In the genomic region with DNA sequence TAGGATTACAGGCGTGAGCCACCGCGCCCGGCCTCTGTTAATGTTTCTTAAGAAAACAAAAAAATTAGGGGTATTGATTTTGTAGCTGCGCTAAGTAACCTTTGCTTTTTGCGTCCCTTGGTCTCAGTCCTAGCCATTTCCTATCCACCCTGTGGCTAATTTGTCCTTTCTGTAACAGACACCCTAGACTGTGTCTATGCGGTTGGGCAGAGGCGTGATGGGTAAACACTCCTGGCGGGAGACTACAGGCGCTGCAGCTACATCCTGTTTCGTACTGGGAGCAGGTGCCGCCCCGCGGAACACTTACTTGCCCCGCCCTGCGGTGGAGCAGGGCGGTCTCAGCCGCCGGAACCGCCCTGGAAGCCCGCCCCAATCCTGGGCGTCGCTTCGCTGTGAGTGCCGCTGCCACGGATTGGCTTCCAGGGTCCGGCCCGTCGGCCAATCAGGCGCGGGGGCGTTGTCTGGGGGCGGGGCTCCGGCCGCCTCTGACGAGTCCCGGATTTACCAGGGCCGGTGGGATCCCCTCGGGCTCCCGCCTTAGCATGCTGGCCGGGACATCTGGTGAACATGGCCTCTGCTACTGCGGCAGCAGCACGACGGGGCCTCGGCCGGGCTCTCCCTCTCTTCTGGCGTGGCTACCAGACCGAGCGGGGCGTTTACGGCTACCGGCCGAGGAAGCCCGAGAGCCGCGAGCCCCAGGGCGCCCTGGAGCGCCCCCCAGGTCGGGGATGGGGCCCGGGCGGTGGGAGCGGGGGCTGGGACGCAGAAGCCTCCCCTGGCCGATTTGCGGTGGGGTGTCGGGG, we compare ENCODE assay signal across 1 cellular context.
TF ChIP-seq lines count a peak whose summit lies in the region.

A gene with protein sequence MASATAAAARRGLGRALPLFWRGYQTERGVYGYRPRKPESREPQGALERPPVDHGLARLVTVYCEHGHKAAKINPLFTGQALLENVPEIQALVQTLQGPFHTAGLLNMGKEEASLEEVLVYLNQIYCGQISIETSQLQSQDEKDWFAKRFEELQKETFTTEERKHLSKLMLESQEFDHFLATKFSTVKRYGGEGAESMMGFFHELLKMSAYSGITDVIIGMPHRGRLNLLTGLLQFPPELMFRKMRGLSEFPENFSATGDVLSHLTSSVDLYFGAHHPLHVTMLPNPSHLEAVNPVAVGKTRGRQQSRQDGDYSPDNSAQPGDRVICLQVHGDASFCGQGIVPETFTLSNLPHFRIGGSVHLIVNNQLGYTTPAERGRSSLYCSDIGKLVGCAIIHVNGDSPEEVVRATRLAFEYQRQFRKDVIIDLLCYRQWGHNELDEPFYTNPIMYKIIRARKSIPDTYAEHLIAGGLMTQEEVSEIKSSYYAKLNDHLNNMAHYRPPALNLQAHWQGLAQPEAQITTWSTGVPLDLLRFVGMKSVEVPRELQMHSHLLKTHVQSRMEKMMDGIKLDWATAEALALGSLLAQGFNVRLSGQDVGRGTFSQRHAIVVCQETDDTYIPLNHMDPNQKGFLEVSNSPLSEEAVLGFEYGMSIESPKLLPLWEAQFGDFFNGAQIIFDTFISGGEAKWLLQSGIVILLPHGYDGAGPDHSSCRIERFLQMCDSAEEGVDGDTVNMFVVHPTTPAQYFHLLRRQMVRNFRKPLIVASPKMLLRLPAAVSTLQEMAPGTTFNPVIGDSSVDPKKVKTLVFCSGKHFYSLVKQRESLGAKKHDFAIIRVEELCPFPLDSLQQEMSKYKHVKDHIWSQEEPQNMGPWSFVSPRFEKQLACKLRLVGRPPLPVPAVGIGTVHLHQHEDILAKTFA (plus strand): TSS at position 488 of the 803 bp plus-strand sequence. CDS start 80 bp downstream, at position 568.

TF ChIP-seq in HepG2, 621 proteins besides CTCF, POLR2A, EP300 and RAD21 (continued from another document and continues in another):
- TF ChIP-seq, protein P1, sequence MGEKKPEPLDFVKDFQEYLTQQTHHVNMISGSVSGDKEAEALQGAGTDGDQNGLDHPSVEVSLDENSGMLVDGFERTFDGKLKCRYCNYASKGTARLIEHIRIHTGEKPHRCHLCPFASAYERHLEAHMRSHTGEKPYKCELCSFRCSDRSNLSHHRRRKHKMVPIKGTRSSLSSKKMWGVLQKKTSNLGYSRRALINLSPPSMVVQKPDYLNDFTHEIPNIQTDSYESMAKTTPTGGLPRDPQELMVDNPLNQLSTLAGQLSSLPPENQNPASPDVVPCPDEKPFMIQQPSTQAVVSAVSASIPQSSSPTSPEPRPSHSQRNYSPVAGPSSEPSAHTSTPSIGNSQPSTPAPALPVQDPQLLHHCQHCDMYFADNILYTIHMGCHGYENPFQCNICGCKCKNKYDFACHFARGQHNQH (CRISPR knock-in tag; IDR thresholded peaks at IDR 0.05), result peak; percentile 52; the same call in 1 of the 2 replicates
- TF ChIP-seq ZNF253 (CRISPR knock-in tag; IDR thresholded peaks at IDR 0.05; ENCODE audit: borderline replicate concordance), result no peak
- no peak for TF ChIP-seq CAMTA2 (CRISPR knock-in tag; IDR thresholded peaks at IDR 0.05; ENCODE audit: borderline replicate concordance)
- peak; percentile 52; the same call in 1 of the 2 replicates for TF ChIP-seq MAZ (IDR thresholded peaks at IDR 0.05; ENCODE audit: borderline replicate concordance, low read depth, low read length)
- TF ChIP-seq MAZ (CRISPR knock-in tag; IDR thresholded peaks at IDR 0.05; ENCODE audit: low read depth), result 0 out of 2 replicates have a peak, but pooled peaks have one; percentile 59
- TF ChIP-seq KLF15 (CRISPR knock-in tag; IDR thresholded peaks at IDR 0.05; ENCODE audit: borderline replicate concordance), result peak; percentile 99; the same call in 1 of the 2 replicates
- no peak for TF ChIP-seq ETV6 (CRISPR knock-in tag; conservative IDR thresholded peaks at IDR 0.05)
- TF ChIP-seq, protein P2, sequence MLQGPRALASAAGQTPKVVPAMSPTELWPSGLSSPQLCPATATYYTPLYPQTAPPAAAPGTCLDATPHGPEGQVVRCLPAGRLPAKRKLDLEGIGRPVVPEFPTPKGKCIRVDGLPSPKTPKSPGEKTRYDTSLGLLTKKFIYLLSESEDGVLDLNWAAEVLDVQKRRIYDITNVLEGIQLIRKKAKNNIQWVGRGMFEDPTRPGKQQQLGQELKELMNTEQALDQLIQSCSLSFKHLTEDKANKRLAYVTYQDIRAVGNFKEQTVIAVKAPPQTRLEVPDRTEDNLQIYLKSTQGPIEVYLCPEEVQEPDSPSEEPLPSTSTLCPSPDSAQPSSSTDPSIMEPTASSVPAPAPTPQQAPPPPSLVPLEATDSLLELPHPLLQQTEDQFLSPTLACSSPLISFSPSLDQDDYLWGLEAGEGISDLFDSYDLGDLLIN (CRISPR knock-in tag; IDR thresholded peaks at IDR 0.05; ENCODE audit: borderline replicate concordance), result no peak
- TF ChIP-seq FOXP1 (IDR thresholded peaks at IDR 0.05), result peak; percentile 80
- peak; percentile 84 for TF ChIP-seq FOXP1 (CRISPR knock-in tag; IDR thresholded peaks at IDR 0.05)
- no peak for TF ChIP-seq SRSF4 (IDR thresholded peaks at IDR 0.05; ENCODE audit: low read depth, low read length, poor library complexity, severe bottlenecking)
- peak; percentile 67; the same call in 1 of the 2 replicates for TF ChIP-seq ZNF143 (CRISPR knock-in tag; IDR thresholded peaks at IDR 0.05)
- peak; percentile 24; the same call in 1 of the 2 replicates for TF ChIP-seq ZNF605 (CRISPR knock-in tag; IDR thresholded peaks at IDR 0.05)
- TF ChIP-seq, protein P3, sequence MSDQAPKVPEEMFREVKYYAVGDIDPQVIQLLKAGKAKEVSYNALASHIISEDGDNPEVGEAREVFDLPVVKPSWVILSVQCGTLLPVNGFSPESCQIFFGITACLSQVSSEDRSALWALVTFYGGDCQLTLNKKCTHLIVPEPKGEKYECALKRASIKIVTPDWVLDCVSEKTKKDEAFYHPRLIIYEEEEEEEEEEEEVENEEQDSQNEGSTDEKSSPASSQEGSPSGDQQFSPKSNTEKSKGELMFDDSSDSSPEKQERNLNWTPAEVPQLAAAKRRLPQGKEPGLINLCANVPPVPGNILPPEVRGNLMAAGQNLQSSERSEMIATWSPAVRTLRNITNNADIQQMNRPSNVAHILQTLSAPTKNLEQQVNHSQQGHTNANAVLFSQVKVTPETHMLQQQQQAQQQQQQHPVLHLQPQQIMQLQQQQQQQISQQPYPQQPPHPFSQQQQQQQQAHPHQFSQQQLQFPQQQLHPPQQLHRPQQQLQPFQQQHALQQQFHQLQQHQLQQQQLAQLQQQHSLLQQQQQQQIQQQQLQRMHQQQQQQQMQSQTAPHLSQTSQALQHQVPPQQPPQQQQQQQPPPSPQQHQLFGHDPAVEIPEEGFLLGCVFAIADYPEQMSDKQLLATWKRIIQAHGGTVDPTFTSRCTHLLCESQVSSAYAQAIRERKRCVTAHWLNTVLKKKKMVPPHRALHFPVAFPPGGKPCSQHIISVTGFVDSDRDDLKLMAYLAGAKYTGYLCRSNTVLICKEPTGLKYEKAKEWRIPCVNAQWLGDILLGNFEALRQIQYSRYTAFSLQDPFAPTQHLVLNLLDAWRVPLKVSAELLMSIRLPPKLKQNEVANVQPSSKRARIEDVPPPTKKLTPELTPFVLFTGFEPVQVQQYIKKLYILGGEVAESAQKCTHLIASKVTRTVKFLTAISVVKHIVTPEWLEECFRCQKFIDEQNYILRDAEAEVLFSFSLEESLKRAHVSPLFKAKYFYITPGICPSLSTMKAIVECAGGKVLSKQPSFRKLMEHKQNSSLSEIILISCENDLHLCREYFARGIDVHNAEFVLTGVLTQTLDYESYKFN (CRISPR knock-in tag; conservative IDR thresholded peaks at IDR 0.05), result peak; percentile 64
- TF ChIP-seq, protein P4, sequence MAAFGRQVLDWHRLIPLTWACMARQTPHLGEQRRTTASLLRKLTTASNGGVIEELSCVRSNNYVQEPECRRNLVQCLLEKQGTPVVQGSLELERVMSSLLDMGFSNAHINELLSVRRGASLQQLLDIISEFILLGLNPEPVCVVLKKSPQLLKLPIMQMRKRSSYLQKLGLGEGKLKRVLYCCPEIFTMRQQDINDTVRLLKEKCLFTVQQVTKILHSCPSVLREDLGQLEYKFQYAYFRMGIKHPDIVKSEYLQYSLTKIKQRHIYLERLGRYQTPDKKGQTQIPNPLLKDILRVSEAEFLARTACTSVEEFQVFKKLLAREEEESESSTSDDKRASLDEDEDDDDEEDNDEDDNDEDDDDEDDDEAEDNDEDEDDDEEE (CRISPR knock-in tag; IDR thresholded peaks at IDR 0.05), result no peak
- peak; percentile 82; the same call in 1 of the 3 replicates for TF ChIP-seq MXI1 (IDR thresholded peaks at IDR 0.05; ENCODE audit: borderline replicate concordance, low read depth, low read length)
- TF ChIP-seq TSC22D2 (CRISPR knock-in tag; IDR thresholded peaks at IDR 0.05; ENCODE audit: borderline replicate concordance), result no peak; the same call in 1 of the 2 replicates
- TF ChIP-seq PHF21A (CRISPR knock-in tag; IDR thresholded peaks at IDR 0.05), result peak; percentile 42
- TF ChIP-seq ZNF543 (CRISPR knock-in tag; IDR thresholded peaks at IDR 0.05), result 0 out of 2 replicates have a peak, but pooled peaks have one; percentile 33
- TF ChIP-seq ELF3 (CRISPR knock-in tag; IDR thresholded peaks at IDR 0.05), result peak; percentile 92
- TF ChIP-seq ZNF619 (CRISPR knock-in tag; IDR thresholded peaks at IDR 0.05), result 0 out of 2 replicates have a peak, but pooled peaks have one; percentile 37
- TF ChIP-seq, protein P5, sequence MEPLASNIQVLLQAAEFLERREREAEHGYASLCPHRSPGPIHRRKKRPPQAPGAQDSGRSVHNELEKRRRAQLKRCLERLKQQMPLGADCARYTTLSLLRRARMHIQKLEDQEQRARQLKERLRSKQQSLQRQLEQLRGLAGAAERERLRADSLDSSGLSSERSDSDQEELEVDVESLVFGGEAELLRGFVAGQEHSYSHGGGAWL (CRISPR knock-in tag; IDR thresholded peaks at IDR 0.05), result 0 out of 2 replicates have a peak, but pooled peaks have one; percentile 49
- TF ChIP-seq, protein P6, sequence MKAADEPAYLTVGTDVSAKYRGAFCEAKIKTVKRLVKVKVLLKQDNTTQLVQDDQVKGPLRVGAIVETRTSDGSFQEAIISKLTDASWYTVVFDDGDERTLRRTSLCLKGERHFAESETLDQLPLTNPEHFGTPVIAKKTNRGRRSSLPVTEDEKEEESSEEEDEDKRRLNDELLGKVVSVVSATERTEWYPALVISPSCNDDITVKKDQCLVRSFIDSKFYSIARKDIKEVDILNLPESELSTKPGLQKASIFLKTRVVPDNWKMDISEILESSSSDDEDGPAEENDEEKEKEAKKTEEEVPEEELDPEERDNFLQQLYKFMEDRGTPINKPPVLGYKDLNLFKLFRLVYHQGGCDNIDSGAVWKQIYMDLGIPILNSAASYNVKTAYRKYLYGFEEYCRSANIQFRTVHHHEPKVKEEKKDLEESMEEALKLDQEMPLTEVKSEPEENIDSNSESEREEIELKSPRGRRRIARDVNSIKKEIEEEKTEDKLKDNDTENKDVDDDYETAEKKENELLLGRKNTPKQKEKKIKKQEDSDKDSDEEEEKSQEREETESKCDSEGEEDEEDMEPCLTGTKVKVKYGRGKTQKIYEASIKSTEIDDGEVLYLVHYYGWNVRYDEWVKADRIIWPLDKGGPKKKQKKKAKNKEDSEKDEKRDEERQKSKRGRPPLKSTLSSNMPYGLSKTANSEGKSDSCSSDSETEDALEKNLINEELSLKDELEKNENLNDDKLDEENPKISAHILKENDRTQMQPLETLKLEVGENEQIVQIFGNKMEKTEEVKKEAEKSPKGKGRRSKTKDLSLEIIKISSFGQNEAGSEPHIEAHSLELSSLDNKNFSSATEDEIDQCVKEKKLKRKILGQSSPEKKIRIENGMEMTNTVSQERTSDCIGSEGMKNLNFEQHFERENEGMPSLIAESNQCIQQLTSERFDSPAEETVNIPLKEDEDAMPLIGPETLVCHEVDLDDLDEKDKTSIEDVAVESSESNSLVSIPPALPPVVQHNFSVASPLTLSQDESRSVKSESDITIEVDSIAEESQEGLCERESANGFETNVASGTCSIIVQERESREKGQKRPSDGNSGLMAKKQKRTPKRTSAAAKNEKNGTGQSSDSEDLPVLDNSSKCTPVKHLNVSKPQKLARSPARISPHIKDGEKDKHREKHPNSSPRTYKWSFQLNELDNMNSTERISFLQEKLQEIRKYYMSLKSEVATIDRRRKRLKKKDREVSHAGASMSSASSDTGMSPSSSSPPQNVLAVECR (CRISPR knock-in tag; IDR thresholded peaks at IDR 0.05; ENCODE audit: borderline replicate concordance), result peak; percentile 82
- TF ChIP-seq, protein P7, sequence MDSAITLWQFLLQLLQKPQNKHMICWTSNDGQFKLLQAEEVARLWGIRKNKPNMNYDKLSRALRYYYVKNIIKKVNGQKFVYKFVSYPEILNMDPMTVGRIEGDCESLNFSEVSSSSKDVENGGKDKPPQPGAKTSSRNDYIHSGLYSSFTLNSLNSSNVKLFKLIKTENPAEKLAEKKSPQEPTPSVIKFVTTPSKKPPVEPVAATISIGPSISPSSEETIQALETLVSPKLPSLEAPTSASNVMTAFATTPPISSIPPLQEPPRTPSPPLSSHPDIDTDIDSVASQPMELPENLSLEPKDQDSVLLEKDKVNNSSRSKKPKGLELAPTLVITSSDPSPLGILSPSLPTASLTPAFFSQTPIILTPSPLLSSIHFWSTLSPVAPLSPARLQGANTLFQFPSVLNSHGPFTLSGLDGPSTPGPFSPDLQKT (CRISPR knock-in tag; IDR thresholded peaks at IDR 0.05; ENCODE audit: borderline replicate concordance), result no peak
- TF ChIP-seq, protein P8, sequence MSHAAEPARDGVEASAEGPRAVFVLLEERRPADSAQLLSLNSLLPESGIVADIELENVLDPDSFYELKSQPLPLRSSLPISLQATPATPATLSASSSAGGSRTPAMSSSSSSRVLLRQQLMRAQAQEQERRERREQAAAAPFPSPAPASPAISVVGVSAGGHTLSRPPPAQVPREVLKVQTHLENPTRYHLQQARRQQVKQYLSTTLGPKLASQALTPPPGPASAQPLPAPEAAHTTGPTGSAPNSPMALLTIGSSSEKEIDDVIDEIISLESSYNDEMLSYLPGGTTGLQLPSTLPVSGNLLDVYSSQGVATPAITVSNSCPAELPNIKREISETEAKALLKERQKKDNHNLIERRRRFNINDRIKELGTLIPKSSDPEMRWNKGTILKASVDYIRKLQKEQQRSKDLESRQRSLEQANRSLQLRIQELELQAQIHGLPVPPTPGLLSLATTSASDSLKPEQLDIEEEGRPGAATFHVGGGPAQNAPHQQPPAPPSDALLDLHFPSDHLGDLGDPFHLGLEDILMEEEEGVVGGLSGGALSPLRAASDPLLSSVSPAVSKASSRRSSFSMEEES (CRISPR knock-in tag; IDR thresholded peaks at IDR 0.05), result 0 out of 2 replicates have a peak, but pooled peaks have one; percentile 27
- TF ChIP-seq ZNF274 (CRISPR knock-in tag; IDR thresholded peaks at IDR 0.05), result peak; percentile 19; the same call in 1 of the 2 replicates
- peak; percentile 27; the same call in 1 of the 2 replicates for TF ChIP-seq MIXL1 (CRISPR knock-in tag; IDR thresholded peaks at IDR 0.05)
- TF ChIP-seq, protein P9, sequence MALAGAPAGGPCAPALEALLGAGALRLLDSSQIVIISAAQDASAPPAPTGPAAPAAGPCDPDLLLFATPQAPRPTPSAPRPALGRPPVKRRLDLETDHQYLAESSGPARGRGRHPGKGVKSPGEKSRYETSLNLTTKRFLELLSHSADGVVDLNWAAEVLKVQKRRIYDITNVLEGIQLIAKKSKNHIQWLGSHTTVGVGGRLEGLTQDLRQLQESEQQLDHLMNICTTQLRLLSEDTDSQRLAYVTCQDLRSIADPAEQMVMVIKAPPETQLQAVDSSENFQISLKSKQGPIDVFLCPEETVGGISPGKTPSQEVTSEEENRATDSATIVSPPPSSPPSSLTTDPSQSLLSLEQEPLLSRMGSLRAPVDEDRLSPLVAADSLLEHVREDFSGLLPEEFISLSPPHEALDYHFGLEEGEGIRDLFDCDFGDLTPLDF (CRISPR knock-in tag; IDR thresholded peaks at IDR 0.05), result peak; percentile 67
- TF ChIP-seq CREM (IDR thresholded peaks at IDR 0.05), result peak; percentile 46
- no peak for TF ChIP-seq CREM (CRISPR knock-in tag; IDR thresholded peaks at IDR 0.05)
- peak; percentile 30; the same call in 1 of the 2 replicates for TF ChIP-seq BHLHE40 (IDR thresholded peaks at IDR 0.05; ENCODE audit: low read length)
